21 cellular contexts compared by ENCODE assay signal in the genomic region with DNA sequence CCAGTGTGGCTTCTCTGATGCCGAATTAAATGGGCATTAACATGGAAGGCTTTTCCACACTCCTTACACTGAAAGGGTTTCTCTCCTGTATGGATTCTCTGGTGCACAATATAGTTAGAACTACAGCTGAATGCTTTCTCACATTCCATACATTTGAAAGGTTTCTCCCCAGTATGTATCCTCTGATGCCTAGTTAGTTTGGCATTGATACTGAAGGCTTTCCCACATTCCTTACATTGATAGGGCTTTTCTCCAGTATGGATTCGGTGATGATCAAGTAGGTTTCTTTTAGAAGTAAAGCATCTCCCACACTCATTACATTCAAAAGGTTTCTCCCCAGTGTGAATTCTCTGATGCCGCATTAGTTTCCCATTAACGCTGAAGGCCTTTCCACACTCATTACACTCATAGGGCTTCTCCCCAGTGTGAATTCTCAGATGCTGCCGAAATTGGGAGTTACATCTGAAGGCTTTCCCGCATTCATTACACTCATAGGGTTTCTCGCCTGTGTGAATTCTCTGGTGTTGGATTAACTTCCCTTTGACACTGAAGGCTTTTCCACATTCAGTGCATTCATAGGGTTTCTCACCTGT. TPM values are rescaled to one million over a fixed set of nuclear protein-coding genes. Genes with fewer than 3 reads are reported as not detected.
DNase-seq lines count a peak whose midpoint lies in the region; ATAC-seq and TF ChIP-seq lines count a peak whose summit lies in the region.
"Had no signal": no experiment of that assay in that cellular context is flagged by ENCODE, and none has a peak within 500 bp of the region (broad histone marks: within the 10 kb centered on the region; RNA-seq: fewer than 3 reads in every experiment).

No MANE protein-coding gene starts in this region.

- peaks cover 88 to 100% (median 100%) of the 10 kb centered on the region in 11 experiments for H3K9me3 ChIP-seq in BLaER1 treated with 17β-estradiol and CSF1 and Interleukin-3, amounts not matched to agents 10 nM and 100 nM (replicated peaks in 1 of 11)
- H3K9me3 ChIP-seq in adipocyte (ENCODE audit: control insufficient read depth, low read length), result peaks cover 96% of the 10 kb centered on the region
- peaks cover 80% of the 10 kb centered on the region for H3K9me3 ChIP-seq in iPS-20b (ENCODE audit: insufficient read depth, low read depth, low read length)
- peaks cover 52% of the 10 kb centered on the region for H3K9me3 ChIP-seq in smooth muscle cell (replicated peaks; ENCODE audit: low read depth)

- DNase-seq in adipocyte (ENCODE audit: low read depth) (no peak), smooth muscle cell (lab: John Stamatoyannopoulos, UW; ENCODE audit: unreplicated experiment) (no peak)
- DNase-seq in activated CD8-positive, alpha-beta T cell treated with anti-CD3 and anti-CD28 coated beads for 36 hours, result no peak
- DNase-seq: DND-41, NCI-H1048, NCI-H1436, NCI-H1930, NCI-H345, NCI-H524 treated with DMSO at 0.1 percent for 48 hours, RPMI8226, SHP77 treated with DMSO at 0.1 percent for 48 hours, SK-N-SH had no signal

- H3F3A ChIP-seq in smooth muscle cell (ENCODE audit: low read depth), result no peaks in the 10 kb centered on the region

- no peak overlapping the region for H2AFZ ChIP-seq in smooth muscle cell (ENCODE audit: low read depth)

- CTCF ChIA-PET in activated CD8-positive, alpha-beta T cell treated with anti-CD3 and anti-CD28 coated beads for 36 hours (lab: Charles Lee), result no interaction called here

- no peak overlapping the region for H3K27ac ChIP-seq in BLaER1 treated with 17β-estradiol and CSF1 and Interleukin-3, amounts not matched to agents 10 nM and 100 nM
- no peak overlapping the region for H3K27ac ChIP-seq in iPS-20b (ENCODE audit: low read length)
- H3K27ac ChIP-seq in smooth muscle cell (ENCODE audit: low read depth), result no peak overlapping the region
- H3K27ac ChIP-seq: C4-2B had no signal

- H3K27me3 ChIP-seq in BLaER1 treated with 17β-estradiol and CSF1 and Interleukin-3, amounts not matched to agents 10 nM and 100 nM, result no peaks in the 10 kb centered on the region
- H3K27me3 ChIP-seq in adipocyte (replicated peaks; ENCODE audit: control insufficient read depth, insufficient read depth, low read length) (no peaks in the 10 kb centered on the region), iPS-20b (ENCODE audit: insufficient read depth, low read length) (no peaks in the 10 kb centered on the region), smooth muscle cell (ENCODE audit: low read depth) (no peaks in the 10 kb centered on the region)

- H3K4me3 Mint-ChIP-seq in activated CD8-positive, alpha-beta T cell treated with anti-CD3 and anti-CD28 coated beads for 36 hours, result no peak overlapping the region

- TF ChIP-seq CTCF in smooth muscle cell (IDR thresholded peaks at IDR 0.05; ENCODE audit: borderline replicate concordance, insufficient read depth, poor library complexity, severe bottlenecking), result no peak
- no peak for TF ChIP-seq CTCF in activated CD8-positive, alpha-beta T cell treated with anti-CD3 and anti-CD28 coated beads for 36 hours (IDR thresholded peaks at IDR 0.05)

- WGBS in smooth muscle cell (ENCODE audit: low lambda C conversion rate), result 98% methylated on average over 7 of the region's 7 CpGs

- H3K4me1 ChIP-seq in BLaER1 treated with 17β-estradiol and CSF1 and Interleukin-3, amounts not matched to agents 10 nM and 100 nM, result no peaks in the 10 kb centered on the region
- H3K4me1 ChIP-seq in adipocyte (ENCODE audit: control insufficient read depth, insufficient read depth, low read length) (no peaks in the 10 kb centered on the region), iPS-20b (ENCODE audit: insufficient read depth, low read length) (no peaks in the 10 kb centered on the region), smooth muscle cell (ENCODE audit: low read depth) (no peaks in the 10 kb centered on the region)

- no peak overlapping the region for H3K9ac ChIP-seq in BLaER1 treated with 17β-estradiol and CSF1 and Interleukin-3, amounts not matched to agents 10 nM and 100 nM
- H3K9ac ChIP-seq in adipocyte (ENCODE audit: low read length) (no peak overlapping the region), iPS-20b (ENCODE audit: low read depth, low read length) (no peak overlapping the region), smooth muscle cell (ENCODE audit: low read depth) (no peak overlapping the region)
- H3K9ac ChIP-seq: SK-N-SH had no signal

- peaks cover 62% of the 10 kb centered on the region for H3K36me3 Mint-ChIP-seq in activated CD8-positive, alpha-beta T cell treated with anti-CD3 and anti-CD28 coated beads for 36 hours (ENCODE audit: low read depth)

- peaks cover 69 to 78% (median 73%) of the 10 kb centered on the region in 11 experiments for H3K36me3 ChIP-seq in BLaER1 treated with 17β-estradiol and CSF1 and Interleukin-3, amounts not matched to agents 10 nM and 100 nM
- H3K36me3 ChIP-seq in adipocyte (ENCODE audit: control insufficient read depth, insufficient read depth, low read length, severe bottlenecking) (peaks cover 65% of the 10 kb centered on the region), iPS-20b (ENCODE audit: insufficient read depth, low read depth, low read length) (peaks cover 62% of the 10 kb centered on the region), smooth muscle cell (ENCODE audit: low read depth) (peaks cover 55% of the 10 kb centered on the region)

- POLR2A ChIA-PET in activated CD8-positive, alpha-beta T cell treated with anti-CD3 and anti-CD28 coated beads for 36 hours (lab: Charles Lee), result no interaction called here

- H3K27me3 Mint-ChIP-seq in activated CD8-positive, alpha-beta T cell treated with anti-CD3 and anti-CD28 coated beads for 36 hours, result no peaks in the 10 kb centered on the region

- intact Hi-C loops in activated CD8-positive, alpha-beta T cell treated with anti-CD3 and anti-CD28 coated beads for 36 hours (cut with micrococcal nuclease), result no loop called here

- no peaks in the 10 kb centered on the region for H4K20me1 ChIP-seq in BLaER1 treated with 17β-estradiol and CSF1 and Interleukin-3, amounts not matched to agents 10 nM and 100 nM
- no peaks in the 10 kb centered on the region for H4K20me1 ChIP-seq in smooth muscle cell (ENCODE audit: low read depth)

- peak overlapping the region; percentile 17 to 45 (median 38); a peak in 18 of 20 replicates for H3K4me3 ChIP-seq in BLaER1 treated with 17β-estradiol and CSF1 and Interleukin-3, amounts not matched to agents 10 nM and 100 nM
- H3K4me3 ChIP-seq in adipocyte (ENCODE audit: low read length), result peak overlapping the region; percentile 70
- H3K4me3 ChIP-seq in iPS-20b (ENCODE audit: low read length), result 0 out of 2 replicates have a peak overlapping the region, but pooled peaks have one; percentile 1
- peak overlapping the region; percentile 8 for H3K4me3 ChIP-seq in smooth muscle cell

- ATAC-seq in GM19023 (IDR thresholded peaks at IDR 0.05; ENCODE audit: unreplicated experiment), result no peak
- no peak for ATAC-seq in activated CD8-positive, alpha-beta T cell treated with anti-CD3 and anti-CD28 coated beads for 36 hours
- no peak for ATAC-seq in GM21576 (IDR thresholded peaks at IDR 0.05; ENCODE audit: unreplicated experiment)

- peaks cover 58% of the 10 kb centered on the region for H3K9me3 Mint-ChIP-seq in activated CD8-positive, alpha-beta T cell treated with anti-CD3 and anti-CD28 coated beads for 36 hours

- H3K27ac Mint-ChIP-seq in activated CD8-positive, alpha-beta T cell treated with anti-CD3 and anti-CD28 coated beads for 36 hours, result no peak overlapping the region

- no peaks in the 10 kb centered on the region for H3K79me2 ChIP-seq in smooth muscle cell (ENCODE audit: low read depth)

- no peaks in the 10 kb centered on the region for H3K4me1 Mint-ChIP-seq in activated CD8-positive, alpha-beta T cell treated with anti-CD3 and anti-CD28 coated beads for 36 hours (ENCODE audit: low read depth)

- no peak overlapping the region for H3K4me2 ChIP-seq in BLaER1 treated with 17β-estradiol and CSF1 and Interleukin-3, amounts not matched to agents 10 nM and 100 nM
- no peak overlapping the region for H3K4me2 ChIP-seq in smooth muscle cell
- H3K4me2 ChIP-seq: SK-N-SH had no signal

RNA-seq across cellular contexts. Expression of gene TLE7, which starts 6.5 kb away (rescaled TPM):
- total RNA-seq in smooth muscle cell, result not detected in 2 replicates
- not detected in 2 replicates for polyA plus RNA-seq in smooth muscle cell
- not detected for total RNA-seq in activated CD8-positive, alpha-beta T cell treated with anti-CD3 and anti-CD28 coated beads for 36 hours
- total RNA-seq: A673, G401, HT-29, M059J had no signal
- polyA plus RNA-seq: SK-N-SH had no signal

RNA-seq across cellular contexts. Expression of gene ZNF23, which starts 13.7 kb away (rescaled TPM):
- total RNA-seq in smooth muscle cell, result 6.8 and 14.1 TPM in 2 replicates
- polyA plus RNA-seq in smooth muscle cell, result 7.2 and 13.1 TPM in 2 replicates
- 10 to 100 TPM; 10.4 to 11.1 TPM for total RNA-seq in activated CD8-positive, alpha-beta T cell treated with anti-CD3 and anti-CD28 coated beads for 36 hours

RNA-seq across cellular contexts. Expression of gene ZNF19, which starts 40.8 kb away (rescaled TPM):
- 3.3 and 4.6 TPM in 2 replicates for total RNA-seq in smooth muscle cell
- polyA plus RNA-seq in smooth muscle cell, result 0.37 and 2.2 TPM in 2 replicates
- total RNA-seq in activated CD8-positive, alpha-beta T cell treated with anti-CD3 and anti-CD28 coated beads for 36 hours, result 1 to 10 TPM; 3.9 to 4.1 TPM

Comparison
In these comparisons a context has a peak if more than half of its experiments do, and no peak if none do; other contexts are left out.
1. H3K4me3 ChIP-seq: peak in every context shown above with its lines; median percentile 70 in adipocyte; 38 in BLaER1 treated with 17β-estradiol and CSF1 and Interleukin-3, amounts not matched to agents 10 nM and 100 nM; 8 in smooth muscle cell; 1 in iPS-20b.